Comparison of ENCODE assay signal across 12 cellular contexts in genomic region chr17:50212121-50212843, GRCh38. TPM values are rescaled to one million over a fixed set of nuclear protein-coding genes. Genes with fewer than 3 reads are reported as not detected.
DNase-seq lines count a peak whose midpoint lies in the region; ATAC-seq, FAIRE-seq and TF ChIP-seq lines count a peak whose summit lies in the region.
"Had no signal": no experiment of that assay in that cellular context is flagged by ENCODE, and none has a peak within 500 bp of the region (broad histone marks: within the 10 kb centered on the region; RNA-seq: fewer than 3 reads in every experiment).

No MANE protein-coding gene starts in this region.

- ATAC-seq in GM18517 (IDR thresholded peaks at IDR 0.05; ENCODE audit: unreplicated experiment) (no peak), HG02571 (IDR thresholded peaks at IDR 0.05; ENCODE audit: unreplicated experiment) (no peak)

- H3K9ac ChIP-seq in Loucy (ENCODE audit: low read depth, low read length, poor library complexity, severe bottlenecking): no peak overlapping the region

- peak overlapping the region; percentile 8 for H3K4me2 ChIP-seq in Loucy (ENCODE audit: low read depth, low read length, poor library complexity, severe bottlenecking)

- no peaks in the 10 kb centered on the region for H3K79me2 ChIP-seq in Loucy (ENCODE audit: insufficient read depth, low read length)

- no peak for TF ChIP-seq POLR2A in esophagus muscularis mucosa (IDR thresholded peaks at IDR 0.05; ENCODE audit: low read depth)

- TF ChIP-seq CTCF in Caco-2 (IDR thresholded peaks at IDR 0.05; ENCODE audit: insufficient read depth in 1 of 2, low read depth in 1 of 2, low read length in 1 of 2, severe bottlenecking in 1 of 2, unreplicated experiment in 1 of 2): no peak
- TF ChIP-seq CTCF in Loucy (conservative IDR thresholded peaks at IDR 0.05; ENCODE audit: low read length): no peak
- no peak for TF ChIP-seq CTCF in esophagus muscularis mucosa (IDR thresholded peaks at IDR 0.05)
- TF ChIP-seq CTCF in osteocyte (IDR thresholded peaks at IDR 0.05): no peak
- TF ChIP-seq CTCF in D721Med (IDR thresholded peaks at IDR 0.05; ENCODE audit: insufficient read depth, missing control alignments): no peak

- no TSS peak for BruUV-seq in Caco-2 (replicated peaks; lab: Mats Ljungman, UMichigan)

- H3K36me3 Mint-ChIP-seq in Caco-2 (ENCODE audit: insufficient read depth, unreplicated experiment) (no peaks in the 10 kb centered on the region), osteocyte (ENCODE audit: unreplicated experiment) (no peaks in the 10 kb centered on the region)
- H3K36me3 Mint-ChIP-seq: naive thymus-derived CD4-positive, alpha-beta T cell had no signal

- no peak for TF ChIP-seq EP300 in esophagus muscularis mucosa (IDR thresholded peaks at IDR 0.05)

- H3K4me1 ChIP-seq in Caco-2 (peaks cover 70% of the 10 kb centered on the region), Loucy (ENCODE audit: insufficient read depth, low read length, poor library complexity, severe bottlenecking) (no peaks in the 10 kb centered on the region), esophagus muscularis mucosa (peaks cover 25 to 69% (median 53%) of the 10 kb centered on the region in 4 donors)

- no peak for FAIRE-seq in D721Med (lab: Jason Lieb, UNC)
- FAIRE-seq: frontal cortex had no signal

- no peaks in the 10 kb centered on the region for H3K9me2 ChIP-seq in Loucy (replicated peaks; ENCODE audit: low read depth, low read length)

- no peaks in the 10 kb centered on the region for H3K27me3 Mint-ChIP-seq in Caco-2 (ENCODE audit: insufficient read depth, unreplicated experiment)
- no peaks in the 10 kb centered on the region for H3K27me3 Mint-ChIP-seq in osteocyte (ENCODE audit: unreplicated experiment)

- no peak overlapping the region for H2AFZ ChIP-seq in Loucy (ENCODE audit: low read length)

- H3K27ac ChIP-seq in esophagus muscularis mucosa (replicated peaks in 1 of 4): peak overlapping the region; percentile 81 to 89 (median 86)

- 69% methylated on average over 13 of the region's 15 CpGs for whole genome bisulfite sequencing in esophagus muscularis mucosa

- POLR2A ChIA-PET in Caco-2 (lab: Charles Lee): no interaction called here

- intact Hi-C loops in Caco-2 (cut with micrococcal nuclease; ENCODE audit: unreplicated experiment) (no loop called here), esophagus muscularis mucosa (cut with DNase I) (no loop called here)

- H3K27me3 ChIP-seq in Caco-2 (replicated peaks; ENCODE audit: control insufficient read depth, insufficient read depth, low read length) (no peaks in the 10 kb centered on the region), Loucy (ENCODE audit: insufficient read depth, low read length, poor library complexity, severe bottlenecking) (no peaks in the 10 kb centered on the region), esophagus muscularis mucosa (no peaks in the 10 kb centered on the region)

- H3K36me3 ChIP-seq in Caco-2 (ENCODE audit: control insufficient read depth, insufficient read depth, low read length): no peaks in the 10 kb centered on the region
- H3K36me3 ChIP-seq in Loucy (ENCODE audit: insufficient read depth, low read length): no peaks in the 10 kb centered on the region
- no peaks in the 10 kb centered on the region for H3K36me3 ChIP-seq in esophagus muscularis mucosa
- H3K36me3 ChIP-seq: adrenal gland had no signal

- H3K9me3 ChIP-seq in Caco-2 (no peaks in the 10 kb centered on the region), Loucy (ENCODE audit: insufficient read depth, low read depth, low read length) (no peaks in the 10 kb centered on the region), esophagus muscularis mucosa (no peaks in the 10 kb centered on the region)
- H3K9me3 ChIP-seq: adrenal gland had no signal

- no peaks in the 10 kb centered on the region for H4K20me1 ChIP-seq in Loucy (ENCODE audit: insufficient read depth, low read length, poor library complexity, severe bottlenecking)

- H3K9me3 Mint-ChIP-seq in Caco-2 (ENCODE audit: unreplicated experiment) (no peaks in the 10 kb centered on the region), osteocyte (ENCODE audit: unreplicated experiment) (no peaks in the 10 kb centered on the region)

- H3F3A ChIP-seq in Loucy (ENCODE audit: low read depth): no peaks in the 10 kb centered on the region

- H3K4me1 Mint-ChIP-seq in Caco-2 (ENCODE audit: low read depth, unreplicated experiment) (peaks cover 60% of the 10 kb centered on the region), osteocyte (ENCODE audit: unreplicated experiment) (peaks cover 97% of the 10 kb centered on the region)

- H3K27ac Mint-ChIP-seq in Caco-2 (ENCODE audit: unreplicated experiment) (peak overlapping the region; percentile 10), osteocyte (ENCODE audit: unreplicated experiment) (peak overlapping the region; percentile 100)

- CTCF ChIA-PET in Caco-2 (lab: Charles Lee): interaction anchor here (0.7 to 1.2 kb wide), 2 partner anchors 12 to 81 kb away, joined by 4 to 6 read pairs; no protein-coding TSS in a partner anchor

- DNase-seq in Caco-2: no peak
- DNase-seq in esophagus muscularis mucosa (ENCODE audit: extremely low spot score): no peak
- DNase-seq in osteocyte (ENCODE audit: extremely low spot score, unreplicated experiment): peak; percentile 56
- DNase-seq in NCI-H2081 (lab: John Stamatoyannopoulos, UW): no peak
- DNase-seq in D721Med (ENCODE audit: insufficient read length, low spot score): no peak
- DNase-seq: SHP77 had no signal

- H3K4me3 ChIP-seq in Caco-2 (ENCODE audit: low read depth, low read length) (no peak overlapping the region), Loucy (ENCODE audit: low read length, poor library complexity, severe bottlenecking) (no peak overlapping the region), esophagus muscularis mucosa (no peak overlapping the region)
- H3K4me3 ChIP-seq: adrenal gland had no signal

- H3K4me3 Mint-ChIP-seq in Caco-2 (ENCODE audit: unreplicated experiment) (no peak overlapping the region), osteocyte (ENCODE audit: unreplicated experiment) (peak overlapping the region; percentile 1)

RNA-seq across cellular contexts. Expression of gene COL1A1, which starts 10.9 kb away (rescaled TPM):
- 23.4 and 27.3 TPM in 2 replicates for total RNA-seq in Caco-2 (2022)
- 100 to 1,000 TPM in 1 of 4 donors, 10 to 100 TPM in 3; 20.7 to 123 (median 41.5) TPM for total RNA-seq in esophagus muscularis mucosa
- total RNA-seq in osteocyte: 25,918 and 28,023 TPM in 2 replicates

RNA-seq across cellular contexts. Expression of gene SGCA, which starts 46.5 kb away (rescaled TPM):
- not detected in 2 replicates for total RNA-seq in Caco-2 (2022)
- 100 to 1,000 TPM in 1 of 4 donors, 10 to 100 TPM in 3; 72.7 to 145 (median 82.8) TPM for total RNA-seq in esophagus muscularis mucosa
- total RNA-seq in osteocyte: 12.0 and 13.0 TPM in 2 replicates
- total RNA-seq: frontal cortex had no signal

Comparison
In these comparisons a context has a peak if more than half of its experiments do, and no peak if none do; other contexts are left out.
1. RNA of gene COL1A1, which starts 10.9 kb away (total RNA-seq): 25,918 to 28,023 TPM in osteocyte; 20.7 to 123 TPM in esophagus muscularis mucosa and 23.4 to 27.3 TPM in Caco-2; every median in the first group is over 100 times any median in the second.
2. RNA of gene SGCA, which starts 46.5 kb away (total RNA-seq): 72.7 to 145 TPM in esophagus muscularis mucosa and 12.0 to 13.0 TPM in osteocyte; not detected in Caco-2; every median in the first group is over 10 times any median in the second.